16 cellular contexts compared by ENCODE assay signal in the genomic region with DNA sequence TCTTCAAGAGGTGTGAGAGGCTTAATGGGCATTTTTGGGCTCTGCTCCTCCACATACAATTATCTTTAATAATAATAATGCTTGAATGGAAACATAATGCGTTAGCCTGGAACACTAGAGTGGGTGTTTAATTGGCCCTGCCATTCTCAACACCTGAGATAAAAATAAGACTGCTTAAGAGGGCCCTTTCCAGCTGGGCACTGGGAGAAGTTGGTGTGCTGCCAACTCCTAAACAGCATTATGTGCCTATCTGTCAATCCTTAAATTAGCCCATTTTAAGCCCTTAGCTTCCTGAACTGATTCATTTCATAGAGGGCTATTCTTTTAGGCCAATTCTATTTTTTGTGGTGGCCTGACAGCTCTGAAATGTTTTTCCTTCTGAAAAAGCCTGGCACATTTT.
"Had no signal": no experiment of that assay in that cellular context is flagged by ENCODE, and none has a peak within 500 bp of the region (broad histone marks: within the 10 kb centered on the region; RNA-seq: fewer than 3 reads in every experiment).

No MANE protein-coding gene starts in this region.

- H3K27me3 ChIP-seq: brain microvascular endothelial cell, esophagus squamous epithelium, neutrophil, stomach, testis, upper lobe of right lung had no signal

- H3K4me1 ChIP-seq: esophagus squamous epithelium, left ventricle myocardium inferior, stomach, testis, upper lobe of right lung had no signal

- H3K4me3 ChIP-seq: esophagus squamous epithelium, left ventricle myocardium inferior, stomach, testis, upper lobe of right lung had no signal

- DNase-seq: activated CD4-positive, alpha-beta T cell treated with anti-CD3 and anti-CD28 coated beads, Interleukin-2, amount 10 ng/mL, durations not matched to agents 7 days and 5 days; activated CD8-positive, alpha-beta memory T cell treated with anti-CD3 and anti-CD28 coated beads, Interleukin-2, amount 50 U/mL, for 48 hours; activated naive CD4-positive, alpha-beta T cell; activated naive CD8-positive, alpha-beta T cell treated with anti-CD3 and anti-CD28 coated beads, Interleukin-2, amount 10 ng/mL, durations not matched to agents 7 days and 5 days; brain microvascular endothelial cell; cortex of kidney; effector CD4-positive, alpha-beta T cell; esophagus squamous epithelium; hypothalamus; left ventricle myocardium inferior; natural killer cell; stimulated activated CD4-positive, alpha-beta T cell treated with anti-CD3 and anti-CD28 coated beads, Interleukin-1b, Interleukin-23, amount 100 ng/mL, for 48 hours; stomach; testis; upper lobe of right lung had no signal

- H3K9me3 ChIP-seq: esophagus squamous epithelium, left ventricle myocardium inferior, neutrophil, stomach, testis, upper lobe of right lung had no signal

- H3K36me3 ChIP-seq: brain microvascular endothelial cell, esophagus squamous epithelium, left ventricle myocardium inferior, neutrophil, stomach, upper lobe of right lung had no signal

- H3K27ac ChIP-seq: brain microvascular endothelial cell, esophagus squamous epithelium, left ventricle myocardium inferior, neutrophil, stomach, testis, upper lobe of right lung had no signal
